ENCODE assay signal across 1 cellular context in genomic region chr12:20628999-20629398, GRCh38.
TF ChIP-seq lines count a peak whose summit lies in the region.

No MANE protein-coding gene starts in this region.

TF ChIP-seq in GM23338, 12 proteins besides CTCF, POLR2A, EP300 and RAD21 (continued from another document):
- no peak for TF ChIP-seq ZNF462 (CRISPR knock-in tag; IDR thresholded peaks at IDR 0.05)
- TF ChIP-seq POLR2AphosphoS5 (IDR thresholded peaks at IDR 0.05; ENCODE audit: low read depth): no peak
- TF ChIP-seq NANOG (IDR thresholded peaks at IDR 0.05; ENCODE audit: borderline replicate concordance): no peak
- TF ChIP-seq JUNB (IDR thresholded peaks at IDR 0.05; ENCODE audit: unreplicated experiment): no peak
- no peak for TF ChIP-seq ZNF114 (CRISPR knock-in tag; IDR thresholded peaks at IDR 0.05)
- TF ChIP-seq ZNF331 (CRISPR knock-in tag; IDR thresholded peaks at IDR 0.05; ENCODE audit: low read depth): no peak
- TF ChIP-seq EZH2 (IDR thresholded peaks at IDR 0.05; ENCODE audit: low read depth, unreplicated experiment): no peak
- TF ChIP-seq EZH2phosphoT487 (IDR thresholded peaks at IDR 0.05; ENCODE audit: unreplicated experiment): no peak
- no peak for TF ChIP-seq REST (IDR thresholded peaks at IDR 0.05; ENCODE audit: unreplicated experiment)
